In genomic region chr7:75928600-75928939, GRCh38 we compare ENCODE assay signal across 11 cellular contexts.
DNase-seq lines count a peak whose midpoint lies in the region; ATAC-seq and TF ChIP-seq lines count a peak whose summit lies in the region.
"Had no signal": no experiment of that assay in that cellular context is flagged by ENCODE, and none has a peak within 500 bp of the region (broad histone marks: within the 10 kb centered on the region; RNA-seq: fewer than 3 reads in every experiment).

No MANE protein-coding gene starts in this region.

- no peak overlapping the region for H3K4me3 Mint-ChIP-seq in activated naive CD8-positive, alpha-beta T cell treated with anti-CD3 and anti-CD28 coated beads, Interleukin-2, amount 50 U/mL, for 24 hours

- H3K27ac Mint-ChIP-seq in activated naive CD8-positive, alpha-beta T cell treated with anti-CD3 and anti-CD28 coated beads, Interleukin-2, amount 50 U/mL, for 24 hours, result peak overlapping the region; percentile 41

- H3K4me1 ChIP-seq in DND-41 (ENCODE audit: insufficient read depth, low read length), result no peaks in the 10 kb centered on the region
- no peaks in the 10 kb centered on the region for H3K4me1 ChIP-seq in HAP-1

- H3K4me3 ChIP-seq in DND-41 (ENCODE audit: low read depth in 1 of 2, low read length in 2 of 2) (no peak overlapping the region), HAP-1 (no peak overlapping the region)

- H3K4me2 ChIP-seq in DND-41 (ENCODE audit: insufficient read depth, low read length), result no peak overlapping the region

- peaks cover 9% of the 10 kb centered on the region; the same call in 1 of the 2 replicates for H4K20me1 ChIP-seq in DND-41 (ENCODE audit: insufficient read depth, low read length)

- peaks cover 27% of the 10 kb centered on the region for H3K4me1 Mint-ChIP-seq in activated naive CD8-positive, alpha-beta T cell treated with anti-CD3 and anti-CD28 coated beads, Interleukin-2, amount 50 U/mL, for 24 hours

- H3K36me3 ChIP-seq in DND-41 (ENCODE audit: insufficient read depth, low read length), result no peaks in the 10 kb centered on the region
- H3K36me3 ChIP-seq in HAP-1 (replicated peaks), result no peaks in the 10 kb centered on the region; the same call in 1 of the 2 replicates

- in situ Hi-C loops in HAP-1 (cut with MboI; ENCODE audit: low sequenced_read_pairs), result no loop called here

- H3K9ac ChIP-seq in DND-41 (ENCODE audit: low read depth, low read length), result no peak overlapping the region

- no peak for TF ChIP-seq CTCF in DND-41 (IDR thresholded peaks at IDR 0.05; ENCODE audit: borderline replicate concordance, extremely low read depth, low read length, poor library complexity, severe bottlenecking)

- H3K9me3 ChIP-seq in DND-41 (ENCODE audit: insufficient read depth, low read length, severe bottlenecking) (no peaks in the 10 kb centered on the region), HAP-1 (no peaks in the 10 kb centered on the region; the same call in 1 of the 2 replicates)

- peaks cover 6% of the 10 kb centered on the region for H3K36me3 Mint-ChIP-seq in activated naive CD8-positive, alpha-beta T cell treated with anti-CD3 and anti-CD28 coated beads, Interleukin-2, amount 50 U/mL, for 24 hours (ENCODE audit: low read depth)

- H3K27me3 Mint-ChIP-seq in activated naive CD8-positive, alpha-beta T cell treated with anti-CD3 and anti-CD28 coated beads, Interleukin-2, amount 50 U/mL, for 24 hours, result no peaks in the 10 kb centered on the region

- H3K27ac ChIP-seq in DND-41 (ENCODE audit: low read length) (no peak overlapping the region), caudate nucleus (ENCODE audit: low read depth, low read length) (no peak overlapping the region)

- no peak overlapping the region for H2AFZ ChIP-seq in DND-41 (ENCODE audit: low read depth, low read length)

- ATAC-seq in DND-41 (ENCODE audit: insufficient read depth, low read depth) (peak; percentile 96), GM19397 (IDR thresholded peaks at IDR 0.05; ENCODE audit: unreplicated experiment) (peak; percentile 67), HG03469 (IDR thresholded peaks at IDR 0.05; ENCODE audit: unreplicated experiment) (peak; percentile 76)
- ATAC-seq in activated naive CD8-positive, alpha-beta T cell treated with anti-CD3 and anti-CD28 coated beads, Interleukin-2, amount 50 U/mL, for 24 hours, result peak; percentile 91

- DNase-seq in DND-41, result peak; percentile 57
- DNase-seq in activated naive CD8-positive, alpha-beta T cell treated with anti-CD3 and anti-CD28 coated beads, Interleukin-2, amount 50 U/mL, for 24 hours, result peak; percentile 31
- no peak for DNase-seq in HAP-1 (ENCODE audit: low spot score in 2 of 2)
- no peak for DNase-seq in effector CD4-positive, alpha-beta T cell
- no peak for DNase-seq in caudate nucleus (lab: John Stamatoyannopoulos, UW)
- DNase-seq in NCI-H345 treated with DMSO at 0.1 percent for 48 hours (lab: John Stamatoyannopoulos, UW; ENCODE audit: unreplicated experiment), result no peak
- DNase-seq: NCI-H2029; occipital lobe; stimulated activated CD4-positive, alpha-beta T cell treated with anti-CD3 and anti-CD28 coated beads, Interleukin-2, amount 100 ng/mL, for 24 hours had no signal

- H3K27me3 ChIP-seq in DND-41 (ENCODE audit: insufficient read depth, low read length, poor library complexity), result no peaks in the 10 kb centered on the region
- no peaks in the 10 kb centered on the region for H3K27me3 ChIP-seq in HAP-1 (ENCODE audit: low read depth)

- H3K9me3 Mint-ChIP-seq in activated naive CD8-positive, alpha-beta T cell treated with anti-CD3 and anti-CD28 coated beads, Interleukin-2, amount 50 U/mL, for 24 hours, result no peaks in the 10 kb centered on the region

- no peaks in the 10 kb centered on the region for H3K79me2 ChIP-seq in DND-41 (ENCODE audit: insufficient read depth, low read length)

Comparison
In these comparisons a context has a peak if more than half of its experiments do, and no peak if none do; other contexts are left out.
1. DNase-seq: peak in DND-41 (single experiment) and activated naive CD8-positive, alpha-beta T cell treated with anti-CD3 and anti-CD28 coated beads, Interleukin-2, amount 50 U/mL, for 24 hours (single experiment); none in HAP-1 (0 of 2), effector CD4-positive, alpha-beta T cell (single experiment), caudate nucleus (0 of 61) and NCI-H345 treated with DMSO at 0.1 percent for 48 hours (single experiment).
2. Peak in every context shown above with its lines, with median percentiles within 50 percentile points of each other: ATAC-seq.